ENCODE assay signal across 6 cellular contexts in genomic region chr2:87683961-87684360, GRCh38.
DNase-seq lines count a peak whose midpoint lies in the region; FAIRE-seq and TF ChIP-seq lines count a peak whose summit lies in the region.
"Not testable (repeated sequence)": the region's sequence is repeated elsewhere in the genome, so short reads cannot be mapped to it uniquely, and the experiment has no call there.

No MANE protein-coding gene starts in this region.

- not testable (repeated sequence) for H3K4me2 ChIP-seq in keratinocyte (ENCODE audit: control insufficient read depth, extremely low read depth, insufficient read depth, low read depth, low read length)

- not testable (repeated sequence) for H3K27me3 ChIP-seq in left ventricle myocardium inferior (ENCODE audit: low read depth); keratinocyte (ENCODE audit: control insufficient read depth, extremely low read depth, insufficient read depth, low read length); thyroid gland

- not testable (repeated sequence) for H3K79me2 ChIP-seq in keratinocyte (ENCODE audit: control insufficient read depth, insufficient read depth, low read length)

- not testable (repeated sequence) for H3K9me1 ChIP-seq in keratinocyte (ENCODE audit: control insufficient read depth, extremely low read depth, insufficient read depth, low read length)

- H3K4me1 Mint-ChIP-seq in CD14-positive monocyte, result not testable (repeated sequence)
- H3K4me1 Mint-ChIP-seq in activated naive CD4-positive, alpha-beta T cell treated with anti-CD3 and anti-CD28 coated beads, Interleukin-2, amount 50 U/mL, for 24 hours, result peaks cover 10% of the 10 kb centered on the region

- not testable (repeated sequence) for H3K36me3 ChIP-seq in left ventricle myocardium inferior; keratinocyte (ENCODE audit: control insufficient read depth in 2 of 2, extremely low read depth in 1 of 2, insufficient read depth in 2 of 2, low read length in 2 of 2); thyroid gland

- not testable (repeated sequence) for TF ChIP-seq CTCF in CD14-positive monocyte (IDR thresholded peaks at IDR 0.05); coronary artery (IDR thresholded peaks at IDR 0.05); left ventricle myocardium inferior (IDR thresholded peaks at IDR 0.05; ENCODE audit: borderline replicate concordance); keratinocyte (optimal IDR thresholded peaks at IDR 0.05 in 1 of 3, IDR thresholded peaks at IDR 0.05 in 1 of 3, conservative IDR thresholded peaks at IDR 0.05 in 1 of 3; ENCODE audit: extremely low read depth in 1 of 3, insufficient read depth in 2 of 3, low read length in 3 of 3); thyroid gland (IDR thresholded peaks at IDR 0.05)

- not testable (repeated sequence) for TF ChIP-seq POLR2A in thyroid gland (IDR thresholded peaks at IDR 0.05)

- peak; percentile 57 for FAIRE-seq in keratinocyte (lab: Jason Lieb, UNC)

- H3K4me1 ChIP-seq in left ventricle myocardium inferior; keratinocyte (ENCODE audit: control insufficient read depth, extremely low read depth, insufficient read depth, low read length); thyroid gland: not testable (repeated sequence)

- not testable (repeated sequence) for H3K4me3 Mint-ChIP-seq in CD14-positive monocyte; activated naive CD4-positive, alpha-beta T cell treated with anti-CD3 and anti-CD28 coated beads, Interleukin-2, amount 50 U/mL, for 24 hours

- not testable (repeated sequence) for H2AFZ ChIP-seq in keratinocyte (ENCODE audit: control insufficient read depth, low read length)

- intact Hi-C loops in CD14-positive monocyte (cut with micrococcal nuclease); left ventricle myocardium inferior (cut with micrococcal nuclease); thyroid gland (cut with DNase I): not testable (repeated sequence)

- H3K9me3 ChIP-seq in left ventricle myocardium inferior (replicated peaks); keratinocyte (ENCODE audit: control insufficient read depth, low read depth, low read length); thyroid gland: not testable (repeated sequence)

- H4K20me1 ChIP-seq in keratinocyte (ENCODE audit: control insufficient read depth, extremely low read depth, insufficient read depth, low read length), result not testable (repeated sequence)

- H3K27ac ChIP-seq in coronary artery (peak overlapping the region; percentile 22 to 42), left ventricle myocardium inferior (replicated peaks) (peak overlapping the region; percentile 23), thyroid gland (peak overlapping the region; percentile 35 to 67 (median 61))
- H3K27ac ChIP-seq in keratinocyte (ENCODE audit: control insufficient read depth, insufficient read depth, low read length), result not testable (repeated sequence)

- WGBS in thyroid gland, 2 donors, result 45 to 71% methylated on average over 5 of the region's 5 CpGs

- H3K4me3 ChIP-seq in coronary artery; left ventricle myocardium inferior; keratinocyte (ENCODE audit: control insufficient read depth in 2 of 3, extremely low read depth in 1 of 3, insufficient read depth in 2 of 3, low read depth in 1 of 3, low read length in 3 of 3); thyroid gland (replicated peaks in 1 of 3): not testable (repeated sequence)

- H3K27ac Mint-ChIP-seq in CD14-positive monocyte, result not testable (repeated sequence)
- H3K27ac Mint-ChIP-seq in activated naive CD4-positive, alpha-beta T cell treated with anti-CD3 and anti-CD28 coated beads, Interleukin-2, amount 50 U/mL, for 24 hours, result peak overlapping the region; percentile 51

- not testable (repeated sequence) for H3K36me3 Mint-ChIP-seq in CD14-positive monocyte; activated naive CD4-positive, alpha-beta T cell treated with anti-CD3 and anti-CD28 coated beads, Interleukin-2, amount 50 U/mL, for 24 hours

- H3K27me3 Mint-ChIP-seq in CD14-positive monocyte (ENCODE audit: low read depth in 3 of 3); activated naive CD4-positive, alpha-beta T cell treated with anti-CD3 and anti-CD28 coated beads, Interleukin-2, amount 50 U/mL, for 24 hours: not testable (repeated sequence)

- peak; percentile 21 for DNase-seq in CD14-positive monocyte (ENCODE audit: low spot score)
- DNase-seq in coronary artery (ENCODE audit: low spot score); left ventricle myocardium inferior; keratinocyte (ENCODE audit: low read depth, low spot score): not testable (repeated sequence)
- peak; percentile 60 to 78 for DNase-seq in thyroid gland

- H3K9ac ChIP-seq in keratinocyte (ENCODE audit: control insufficient read depth, extremely low read depth, insufficient read depth, low read length), result not testable (repeated sequence)

- H3K9me3 Mint-ChIP-seq in CD14-positive monocyte; activated naive CD4-positive, alpha-beta T cell treated with anti-CD3 and anti-CD28 coated beads, Interleukin-2, amount 50 U/mL, for 24 hours: not testable (repeated sequence)

- dilution Hi-C loops in keratinocyte (cut with MboI; ENCODE audit: extremely low pct_ligation_motif_present, low sequenced_read_pairs), result not testable (repeated sequence)
